ENCODE assay signal across 15 cellular contexts in the genomic region with DNA sequence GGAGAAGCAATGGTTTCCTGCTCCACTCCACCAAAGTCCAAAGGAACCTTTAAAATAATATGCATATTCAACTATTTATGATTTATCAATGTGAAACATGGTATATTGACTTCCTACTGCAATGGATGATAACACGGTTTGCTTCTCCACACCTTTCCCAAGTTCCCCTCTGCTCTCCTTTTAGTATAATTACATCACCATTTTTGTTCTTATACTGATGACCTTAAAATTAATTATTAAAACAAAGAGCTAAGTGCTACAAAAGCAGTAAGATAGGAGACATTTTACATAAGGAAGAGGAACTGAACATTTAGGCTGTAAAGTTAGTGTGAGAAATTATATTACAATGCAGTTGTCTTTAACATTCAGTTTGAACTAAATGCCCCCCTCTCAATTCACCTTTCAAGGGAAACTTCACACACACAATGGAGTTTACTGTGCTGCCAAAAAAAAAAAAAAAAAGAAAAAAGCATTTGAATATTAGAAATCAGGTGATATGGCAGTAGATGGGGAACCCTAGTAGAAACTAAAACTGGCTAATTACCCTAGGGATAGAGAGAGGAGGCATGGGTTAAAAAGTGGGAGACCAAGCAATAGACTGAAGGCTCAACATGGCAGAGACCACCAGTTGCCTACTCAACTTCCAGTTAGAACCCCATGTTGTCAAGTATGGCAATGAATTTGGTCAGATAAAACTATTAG.
"Had no signal": no experiment of that assay in that cellular context is flagged by ENCODE, and none has a peak within 500 bp of the region (broad histone marks: within the 10 kb centered on the region; RNA-seq: fewer than 3 reads in every experiment).

No MANE protein-coding gene starts in this region.

- H3K4me1 ChIP-seq: adrenal gland, breast epithelium, prostate gland had no signal

- H3K27me3 ChIP-seq: adrenal gland, breast epithelium had no signal

- H3K36me3 ChIP-seq: adrenal gland, breast epithelium, prostate gland had no signal

- H3K27ac Mint-ChIP-seq: activated naive CD4-positive, alpha-beta T cell treated with anti-CD3 and anti-CD28 coated beads, Interleukin-2, amount 50 U/mL, for 72 hours; naive thymus-derived CD4-positive, alpha-beta T cell; WTC11 had no signal

- H3K36me3 Mint-ChIP-seq: WTC11 had no signal

- H3K4me1 Mint-ChIP-seq: WTC11 had no signal

- H3K4me3 ChIP-seq: adrenal gland, breast epithelium, coronary artery, mucosa of descending colon, prostate gland had no signal

- H3K27me3 Mint-ChIP-seq: activated CD4-positive, alpha-beta T cell treated with anti-CD3 and anti-CD28 coated beads for 36 hours; naive thymus-derived CD4-positive, alpha-beta T cell had no signal

- ATAC-seq: esophagus mucosa; mucosa of descending colon; naive thymus-derived CD4-positive, alpha-beta T cell; right cardiac atrium; WTC11 had no signal

- H3K27ac ChIP-seq: adrenal gland, breast epithelium, coronary artery, prostate gland had no signal

- H3K4me3 Mint-ChIP-seq: activated CD4-positive, alpha-beta T cell treated with anti-CD3 and anti-CD28 coated beads for 36 hours; naive thymus-derived CD4-positive, alpha-beta T cell; WTC11 had no signal

- DNase-seq: activated CD4-positive, alpha-beta T cell treated with anti-CD3 and anti-CD28 coated beads for 36 hours; activated CD4-positive, alpha-beta T cell treated with anti-CD3 and anti-CD28 coated beads, Interleukin-2, amount 50 U/mL, for 48 hours; activated gamma-delta T cell treated with Interleukin-2 at 50 U/mL for 16 hours; adrenal gland; effector CD4-positive, alpha-beta T cell; mesenchymal stem cell; mucosa of descending colon; naive thymus-derived CD4-positive, alpha-beta T cell; right cardiac atrium had no signal
